ENCODE assay signal across 20 cellular contexts in the genomic region with DNA sequence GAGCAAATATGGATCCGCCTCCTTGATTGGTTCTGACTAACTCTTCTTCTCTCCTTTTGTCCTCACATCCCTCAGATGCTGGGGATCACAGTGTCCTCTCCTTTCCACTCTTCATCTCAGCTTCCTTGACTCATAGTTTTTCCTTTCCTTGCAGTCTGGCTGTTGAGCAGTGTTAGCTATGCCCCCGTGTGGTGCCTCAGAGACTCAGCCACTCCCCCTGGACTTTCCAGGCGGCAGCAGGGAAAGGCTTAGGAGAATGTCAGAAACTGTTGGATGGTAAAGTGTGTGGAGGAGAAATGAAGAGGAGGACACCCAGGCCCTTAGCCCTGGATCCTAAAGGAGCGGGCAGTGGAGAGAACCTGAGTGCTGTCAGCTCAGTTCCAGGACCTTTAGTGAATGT.
DNase-seq lines count a peak whose midpoint lies in the region; ATAC-seq and TF ChIP-seq lines count a peak whose summit lies in the region.
"Had no signal": no experiment of that assay in that cellular context is flagged by ENCODE, and none has a peak within 500 bp of the region (broad histone marks: within the 10 kb centered on the region; RNA-seq: fewer than 3 reads in every experiment).

No MANE protein-coding gene starts in this region.

- H3K27me3 Mint-ChIP-seq in CD8-positive, alpha-beta memory T cell = peaks cover 0 to 5% of the 10 kb centered on the region in 2 donors
- H3K27me3 Mint-ChIP-seq: activated CD8-positive, alpha-beta T cell treated with anti-CD3 and anti-CD28 coated beads for 36 hours; natural killer cell treated with Interleukin-12 subunit alpha and Interleukin-12 subunit beta and Interleukin-15 and Interleukin-18, amount 100 ng/mL, for 72 hours had no signal

- CTCF ChIA-PET in CD8-positive, alpha-beta memory T cell (lab: Charles Lee) = no interaction called here

- peaks cover 29 to 40% (median 33%) of the 10 kb centered on the region in 3 donors for H3K4me1 Mint-ChIP-seq in CD8-positive, alpha-beta memory T cell

- no peak for ATAC-seq in left cardiac atrium
- ATAC-seq: activated CD8-positive, alpha-beta T cell treated with anti-CD3 and anti-CD28 coated beads for 36 hours; natural killer cell treated with Interleukin-12 subunit alpha and Interleukin-12 subunit beta and Interleukin-15 and Interleukin-18, amount 100 ng/mL, for 72 hours had no signal

- no peaks in the 10 kb centered on the region for H3K9me3 ChIP-seq in cardiac muscle cell (ENCODE audit: low read depth)
- H3K9me3 ChIP-seq in CD8-positive, alpha-beta memory T cell (ENCODE audit: low read length) = no peaks in the 10 kb centered on the region

- no peak overlapping the region for H3K4me3 Mint-ChIP-seq in CD8-positive, alpha-beta memory T cell
- H3K4me3 Mint-ChIP-seq: activated CD8-positive, alpha-beta T cell treated with anti-CD3 and anti-CD28 coated beads for 36 hours; activated T-helper 1 cell treated with anti-CD3 and anti-CD28 coated beads, Interleukin-12 subunit alpha, Interleukin-12 subunit beta, Interleukin-2, Interleukin-4 antibody, amounts not matched to agents 30 ng/mL and 10 ng/mL and 1 ng/mL, durations not matched to agents 14 hours and 24 hours and 36 hours; natural killer cell treated with Interleukin-12 subunit alpha and Interleukin-12 subunit beta and Interleukin-15 and Interleukin-18, amount 100 ng/mL, for 72 hours had no signal

- TF ChIP-seq CTCF in cardiac muscle cell (IDR thresholded peaks at IDR 0.05; ENCODE audit: low read depth, low read length) (peak; percentile 7), LNCAP (IDR thresholded peaks at IDR 0.05) (peak; percentile 29; the same call in 1 of the 2 replicates), fibroblast of the aortic adventitia (IDR thresholded peaks at IDR 0.05; ENCODE audit: insufficient read depth, low read length) (peak; percentile 4)

- H3K27ac ChIP-seq in cardiac muscle cell = no peak overlapping the region
- no peak overlapping the region for H3K27ac ChIP-seq in CD8-positive, alpha-beta memory T cell (ENCODE audit: low read depth, low read length)
- H3K27ac ChIP-seq: HL-60, SK-N-MC had no signal

- H3K27ac Mint-ChIP-seq in CD8-positive, alpha-beta memory T cell = no peak overlapping the region
- H3K27ac Mint-ChIP-seq: activated T-helper 1 cell treated with anti-CD3 and anti-CD28 coated beads, Interleukin-12 subunit alpha, Interleukin-12 subunit beta, Interleukin-2, Interleukin-4 antibody, amounts not matched to agents 30 ng/mL and 10 ng/mL and 1 ng/mL, durations not matched to agents 14 hours and 24 hours and 36 hours; natural killer cell treated with Interleukin-12 subunit alpha and Interleukin-12 subunit beta and Interleukin-15 and Interleukin-18, amount 100 ng/mL, for 72 hours had no signal

- intact Hi-C loops in left cardiac atrium (cut with DNase I) = no loop called here

- no peaks in the 10 kb centered on the region for H3K27me3 ChIP-seq in cardiac muscle cell
- no peaks in the 10 kb centered on the region for H3K27me3 ChIP-seq in CD8-positive, alpha-beta memory T cell (ENCODE audit: insufficient read depth, low read length, poor library complexity, severe bottlenecking)

- H3K36me3 Mint-ChIP-seq in CD8-positive, alpha-beta memory T cell = peaks cover 8 to 44% (median 26%) of the 10 kb centered on the region in 3 donors

- H3K9me3 Mint-ChIP-seq in CD8-positive, alpha-beta memory T cell = no peaks in the 10 kb centered on the region
- H3K9me3 Mint-ChIP-seq: activated CD8-positive, alpha-beta T cell treated with anti-CD3 and anti-CD28 coated beads for 36 hours; activated T-helper 1 cell treated with anti-CD3 and anti-CD28 coated beads, Interleukin-12 subunit alpha, Interleukin-12 subunit beta, Interleukin-2, Interleukin-4 antibody, amounts not matched to agents 30 ng/mL and 10 ng/mL and 1 ng/mL, durations not matched to agents 14 hours and 24 hours and 36 hours; natural killer cell treated with Interleukin-12 subunit alpha and Interleukin-12 subunit beta and Interleukin-15 and Interleukin-18, amount 100 ng/mL, for 72 hours had no signal

- peaks cover 14% of the 10 kb centered on the region for H3K36me3 ChIP-seq in cardiac muscle cell
- peaks cover 69% of the 10 kb centered on the region for H3K36me3 ChIP-seq in CD8-positive, alpha-beta memory T cell (ENCODE audit: insufficient read depth, low read length)

- DNase-seq in cardiac muscle cell (ENCODE audit: low read depth in 1 of 2, low spot score in 1 of 2) = no peak
- no peak for DNase-seq in left cardiac atrium
- DNase-seq in fibroblast of the aortic adventitia (ENCODE audit: low read depth) = no peak
- DNase-seq in ureter (ENCODE audit: low spot score) = peak; percentile 29
- DNase-seq in DMS79 (lab: John Stamatoyannopoulos, UW) = no peak
- DNase-seq in activated effector memory CD4-positive, alpha-beta T cell treated with anti-CD3 and anti-CD28 coated beads, Interleukin-2, amount 50 U/mL, for 16 hours = no peak
- DNase-seq in CD8-positive, alpha-beta memory T cell = no peak
- DNase-seq: ACHN; activated CD8-positive, alpha-beta T cell treated with anti-CD3 and anti-CD28 coated beads for 36 hours; amygdala; NCI-H2029; NCI-H524; OCI-M1; stimulated activated CD4-positive, alpha-beta T cell treated with anti-CD3 and anti-CD28 coated beads, Interleukin-1b, Interleukin-23, amount 100 ng/mL, for 48 hours had no signal

- H3K4me3 ChIP-seq in cardiac muscle cell (no peak overlapping the region), fibroblast of the aortic adventitia (ENCODE audit: low read depth, low read length) (no peak overlapping the region)
- no peak overlapping the region for H3K4me3 ChIP-seq in CD8-positive, alpha-beta memory T cell (ENCODE audit: low read length)
- H3K4me3 ChIP-seq: lung, SK-N-MC had no signal

- H3K4me1 ChIP-seq in cardiac muscle cell (ENCODE audit: low read depth) = no peaks in the 10 kb centered on the region
- H3K4me1 ChIP-seq in CD8-positive, alpha-beta memory T cell (ENCODE audit: insufficient read depth, low read length) = no peaks in the 10 kb centered on the region

- POLR2A ChIA-PET in CD8-positive, alpha-beta memory T cell (lab: Charles Lee) = no interaction called here
